In genomic region chr15:40769310-40770146, GRCh38 we compare ENCODE assay signal across 9 cellular contexts. TPM values are rescaled to one million over a fixed set of nuclear protein-coding genes. Genes with fewer than 3 reads are reported as not detected.
DNase-seq lines count a peak whose midpoint lies in the region; ATAC-seq and TF ChIP-seq lines count a peak whose summit lies in the region.
"Had no signal": no experiment of that assay in that cellular context is flagged by ENCODE, and none has a peak within 500 bp of the region (broad histone marks: within the 10 kb centered on the region; RNA-seq: fewer than 3 reads in every experiment).

A gene with protein sequence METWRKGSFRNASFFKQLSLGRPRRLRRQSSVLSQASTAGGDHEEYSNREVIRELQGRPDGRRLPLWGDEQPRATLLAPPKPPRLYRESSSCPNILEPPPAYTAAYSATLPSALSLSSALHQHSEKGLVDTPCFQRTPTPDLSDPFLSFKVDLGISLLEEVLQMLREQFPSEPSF (plus strand): TSS chr15:40769980. CDS start chr15:40770496, 516 bp downstream.

- 61% methylated on average over 27 of the region's 27 CpGs for WGBS in urinary bladder

- TF ChIP-seq CTCF in choroid plexus epithelial cell (conservative IDR thresholded peaks at IDR 0.05; ENCODE audit: low read depth, low read length) (no peak), nephron (IDR thresholded peaks at IDR 0.05; ENCODE audit: unreplicated experiment in 3 of 3) (no peak)

- no peaks in the 10 kb centered on the region for H3K9me3 ChIP-seq in MG63

- H3K36me3 ChIP-seq in MG63, result peaks cover 17% of the 10 kb centered on the region
- H3K36me3 ChIP-seq in urinary bladder (ENCODE audit: insufficient read depth), result peaks cover 3% of the 10 kb centered on the region

- DNase-seq in Caki2 (ENCODE audit: low read depth) (peak; percentile 94), MG63 (peak; percentile 88), choroid plexus epithelial cell (ENCODE audit: low read depth) (peak; percentile 30), HuH-7 (ENCODE audit: low spot score) (no peak)
- peak; percentile 48 for DNase-seq in activated CD4-positive, alpha-beta T cell treated with anti-CD3 and anti-CD28 coated beads for 1 hour

- no peaks in the 10 kb centered on the region for H3K27me3 ChIP-seq in MG63

- H3K27ac Mint-ChIP-seq in nephron, result peak within 1 kb of the TSS; percentile 94 to 95 (median 94)

- ATAC-seq in GM21381 (IDR thresholded peaks at IDR 0.05; ENCODE audit: unreplicated experiment), result peak; percentile 35

- peak within 1 kb of the TSS; percentile 43 for H3K27ac ChIP-seq in urinary bladder (ENCODE audit: low read depth)

- H3K4me3 ChIP-seq in MG63 (no peak within 1 kb of the TSS), choroid plexus epithelial cell (ENCODE audit: low read depth, low read length) (no peak within 1 kb of the TSS), urinary bladder (ENCODE audit: low read depth, low read length) (no peak within 1 kb of the TSS)

- no peaks in the 10 kb centered on the region for H3K9me3 Mint-ChIP-seq in nephron

- peaks cover 4% of the 10 kb centered on the region for H3K36me3 Mint-ChIP-seq in nephron (ENCODE audit: low read depth)

- H3K27me3 Mint-ChIP-seq in nephron (ENCODE audit: low read depth), result no peaks in the 10 kb centered on the region

- H3K4me3 Mint-ChIP-seq in nephron, result peak within 1 kb of the TSS in 1 of 3 experiments; percentile 53

- in situ Hi-C loops in Caki2 (cut with HindIII; ENCODE audit: low pct_unique_long_range_greater_than_20kb, low sequenced_read_pairs), result no loop called here

- peaks cover 24% of the 10 kb centered on the region for H3K4me1 Mint-ChIP-seq in nephron

- H3K4me1 ChIP-seq in urinary bladder (ENCODE audit: insufficient read depth), result no peaks in the 10 kb centered on the region

RNA-seq across cellular contexts. Expression of the gene that starts here (rescaled TPM):
- 0.27 and 0.64 TPM in 2 replicates for total RNA-seq in Caki2 (2014; rRNA removed; shearing (Covaris generic); ENCODE audit: low replicate concordance)
- total RNA-seq in MG63 (2014; rRNA removed; shearing (Covaris generic); ENCODE audit: low replicate concordance), result not detected in 2 replicates
- 0.11 TPM for total RNA-seq in urinary bladder
- 1.2 TPM for polyA plus RNA-seq in urinary bladder
- polyA plus RNA-seq: neural cell had no signal

Comparison
In these comparisons a context has a peak if more than half of its experiments do, and no peak if none do; other contexts are left out.
1. Peak in DNase-seq in Caki2; RNA of the gene not detected or under 1 TPM.
2. Peak in DNase-seq in MG63; RNA of the gene not detected or under 1 TPM.